In the genomic region with DNA sequence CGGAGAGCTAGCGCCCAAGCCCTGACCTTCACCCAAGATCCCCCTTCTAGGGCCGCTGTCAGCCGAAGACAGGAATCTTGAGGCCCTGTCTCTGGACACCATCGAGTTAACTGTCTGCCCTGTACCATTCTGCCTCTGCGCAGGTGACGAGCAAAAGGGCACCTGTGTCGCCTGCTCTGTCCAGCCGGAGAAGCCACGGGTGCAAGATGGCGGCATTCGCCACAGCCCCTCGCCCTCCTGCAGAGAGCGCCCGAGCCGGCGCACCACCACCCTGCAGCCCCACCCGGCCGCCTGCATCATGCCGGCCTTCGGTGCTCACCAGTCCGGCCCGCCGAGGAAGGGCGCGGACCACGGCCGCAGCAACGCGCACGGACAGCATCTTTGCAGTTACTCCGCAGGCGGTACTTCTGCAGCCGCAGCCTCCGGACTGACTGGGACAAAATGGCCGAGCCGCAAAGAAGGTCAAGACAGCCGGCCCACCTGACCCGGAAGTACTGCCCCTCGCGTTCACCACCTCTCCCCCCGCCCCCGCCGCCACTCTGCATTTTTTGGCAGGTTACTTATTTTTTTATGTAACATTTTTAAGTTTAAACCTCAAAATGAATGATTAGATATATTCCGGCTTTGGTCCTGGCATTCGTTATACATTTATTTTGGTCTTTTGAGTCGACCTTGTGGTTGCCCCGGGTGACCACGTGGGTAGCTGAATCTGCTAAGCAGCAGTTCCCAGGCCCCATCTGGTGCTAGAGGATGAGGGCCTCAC, we compare ENCODE assay signal across 8 cellular contexts. TPM values are rescaled to one million over a fixed set of nuclear protein-coding genes. Genes with fewer than 3 reads are reported as not detected.
DNase-seq lines count a peak whose midpoint lies in the region; ATAC-seq and TF ChIP-seq lines count a peak whose summit lies in the region.

A gene (minus strand): TSS at position 444 of the 763 bp plus-strand sequence. CDS start 65 bp downstream, at position 379.

- intact Hi-C loops in lower leg skin (cut with DNase I; ENCODE audit: low total_unique reads), result no loop called here

- DNase-seq in BJ (ENCODE audit: low read depth) (no peak), NCI-H526 treated with DMSO at 0.1 percent for 48 hours (lab: John Stamatoyannopoulos, UW) (peak; percentile 45), dermis microvascular lymphatic vessel endothelial cell (ENCODE audit: low read depth in 2 of 2) (peak; percentile 51 to 81), lower leg skin (ENCODE audit: low spot score in 2 of 2) (peak; percentile 89 to 97)
- peak; percentile 69 to 86 for DNase-seq in activated CD4-positive, alpha-beta T cell treated with anti-CD3 and anti-CD28 coated beads, Interleukin-2, amount 50 U/mL, for 24 hours (ENCODE audit: low read depth in 1 of 2, low spot score in 1 of 2)
- DNase-seq in stimulated activated CD4-positive, alpha-beta T cell treated with anti-CD3 and anti-CD28 coated beads, Interleukin-4, amount 100 ng/mL, for 48 hours (ENCODE audit: low read depth in 2 of 2), result peak; percentile 78 to 84

- H3K4me3 ChIP-seq in BJ (ENCODE audit: low read depth, low read length) (peak within 1 kb of the TSS; percentile 72), lower leg skin (ENCODE audit: low read depth, poor library complexity, severe bottlenecking) (peak within 1 kb of the TSS; percentile 86)

- TF ChIP-seq POLR2A in GM19099 (IDR thresholded peaks at IDR 0.05; ENCODE audit: extremely low read depth, insufficient read length, low read depth) (peak; percentile 94), lower leg skin (IDR thresholded peaks at IDR 0.05) (no peak)

- POLR2A ChIA-PET in BJ (lab: Charles Lee), result interaction anchor here (0.5 to 0.7 kb wide), 2 partner anchors 278 to 522 kb away, joined by 7 to 12 read pairs; no protein-coding TSS in a partner anchor

- H3K27me3 ChIP-seq in BJ (ENCODE audit: control insufficient read depth, insufficient read depth, low read length), result no peaks in the 10 kb centered on the region

- CTCF ChIA-PET in BJ (lab: Yijun Ruan, JAX), result interaction anchor here (0.6 to 1.6 kb wide), 6 partner anchors 15 to 560 kb away, joined by 3 to 4 read pairs (median 3); a partner anchor contains a TSS

- ATAC-seq in HG03432 (IDR thresholded peaks at IDR 0.05; ENCODE audit: unreplicated experiment), result peak; percentile 89

- H3K36me3 ChIP-seq in BJ (ENCODE audit: control insufficient read depth, insufficient read depth, low read length), result peaks cover 1% of the 10 kb centered on the region; the same call in 1 of the 2 replicates

- TF ChIP-seq CTCF in BJ (IDR thresholded peaks at IDR 0.05; ENCODE audit: insufficient read depth, low read depth, low read length) (peak; percentile 16; the same call in 1 of the 2 replicates), lower leg skin (IDR thresholded peaks at IDR 0.05) (no peak)

- 1% methylated on average over 40 to 43 of the region's 49 CpGs for WGBS in lower leg skin, 2 donors

RNA-seq across cellular contexts. Expression of the gene that starts here (rescaled TPM):
- polyA plus RNA-seq in BJ (2011; rRNA removed), result 557 and 639 TPM in 2 replicates
- polyA minus RNA-seq in BJ (2011; rRNA and poly(A)+ RNA removed), result 284 and 428 TPM in 2 replicates
- total RNA-seq in dermis microvascular lymphatic vessel endothelial cell, result 733 and 734 TPM in 2 replicates
- total RNA-seq in lower leg skin, result 100 to 1,000 TPM; 355 to 540 (median 419) TPM
